10 cellular contexts compared by ENCODE assay signal in genomic region chr3:37997791-37998370, GRCh38. TPM values are rescaled to one million over a fixed set of nuclear protein-coding genes. Genes with fewer than 3 reads are reported as not detected.
DNase-seq lines count a peak whose midpoint lies in the region; ATAC-seq and TF ChIP-seq lines count a peak whose summit lies in the region.
"Had no signal": no experiment of that assay in that cellular context is flagged by ENCODE, and none has a peak within 500 bp of the region (broad histone marks: within the 10 kb centered on the region; RNA-seq: fewer than 3 reads in every experiment).

No MANE protein-coding gene starts in this region.

- peak overlapping the region; percentile 86 for H3K27ac ChIP-seq in CD4-positive, CD25-positive, alpha-beta regulatory T cell (ENCODE audit: insufficient read depth, low read length, poor library complexity, severe bottlenecking)
- H3K27ac ChIP-seq in VCaP, result peak overlapping the region; percentile 54; the same call in 1 of the 2 replicates
- H3K27ac ChIP-seq in fibroblast of lung (ENCODE audit: insufficient read depth, low read length), result no peak overlapping the region
- H3K27ac ChIP-seq in parathyroid adenoma, result peak overlapping the region; percentile 41

- H3K27me3 Mint-ChIP-seq in CD4-positive, CD25-positive, alpha-beta regulatory T cell, result no peaks in the 10 kb centered on the region

- peaks cover 17% of the 10 kb centered on the region for H3K36me3 ChIP-seq in CD4-positive, CD25-positive, alpha-beta regulatory T cell (ENCODE audit: control insufficient read depth, insufficient read depth, low read length)
- H3K36me3 ChIP-seq in fibroblast of lung (ENCODE audit: control insufficient read depth, insufficient read depth, low read length) (peaks cover 3% of the 10 kb centered on the region), parathyroid adenoma (ENCODE audit: control insufficient read depth, insufficient read depth, low read length) (no peaks in the 10 kb centered on the region)

- H3K36me3 Mint-ChIP-seq in CD4-positive, CD25-positive, alpha-beta regulatory T cell, result peaks cover 9% of the 10 kb centered on the region

- peak overlapping the region in 3 of 4 donors; percentile 74 to 85 (median 83) for H3K4me3 Mint-ChIP-seq in CD4-positive, CD25-positive, alpha-beta regulatory T cell

- no peaks in the 10 kb centered on the region for H3K9me3 ChIP-seq in CD4-positive, CD25-positive, alpha-beta regulatory T cell (ENCODE audit: control insufficient read depth in 2 of 2, low read length in 2 of 2)
- H3K9me3 ChIP-seq in fibroblast of lung (ENCODE audit: control insufficient read depth, insufficient read depth, low read depth, low read length) (no peaks in the 10 kb centered on the region), parathyroid adenoma (ENCODE audit: control insufficient read depth, low read length) (no peaks in the 10 kb centered on the region)

- H3K27ac Mint-ChIP-seq in CD4-positive, CD25-positive, alpha-beta regulatory T cell, result peak overlapping the region; percentile 88 to 97 (median 91)

- H3K4me1 Mint-ChIP-seq in CD4-positive, CD25-positive, alpha-beta regulatory T cell, result peaks cover 8 to 70% (median 47%) of the 10 kb centered on the region in 4 donors

- H3K9ac ChIP-seq in fibroblast of lung (ENCODE audit: insufficient read depth, low read length) (no peak overlapping the region), parathyroid adenoma (no peak overlapping the region)

- H3K4me1 ChIP-seq in CD4-positive, CD25-positive, alpha-beta regulatory T cell (ENCODE audit: control insufficient read depth, insufficient read depth, low read length, poor library complexity, severe bottlenecking), result peaks cover 56% of the 10 kb centered on the region
- H3K4me1 ChIP-seq in fibroblast of lung (ENCODE audit: control insufficient read depth, extremely low read depth, insufficient read depth, low read length) (peaks cover 9% of the 10 kb centered on the region), parathyroid adenoma (no peaks in the 10 kb centered on the region)

- no peak for TF ChIP-seq CTCF in VCaP (conservative IDR thresholded peaks at IDR 0.05)
- no peak for TF ChIP-seq CTCF in fibroblast of lung (conservative IDR thresholded peaks at IDR 0.05 in 1 of 2, IDR thresholded peaks at IDR 0.05 in 1 of 2; ENCODE audit: low read depth in 1 of 2, low read length in 2 of 2)
- TF ChIP-seq CTCF in parathyroid adenoma (IDR thresholded peaks at IDR 0.05), result no peak

- no peak for ATAC-seq in CD4-positive, CD25-positive, alpha-beta regulatory T cell (ENCODE audit: low read depth in 2 of 2)

- H3K27me3 ChIP-seq in CD4-positive, CD25-positive, alpha-beta regulatory T cell (ENCODE audit: control insufficient read depth, insufficient read depth, low read length), result no peaks in the 10 kb centered on the region
- H3K27me3 ChIP-seq in fibroblast of lung (ENCODE audit: control insufficient read depth, insufficient read depth, low read length) (no peaks in the 10 kb centered on the region), parathyroid adenoma (ENCODE audit: control insufficient read depth, insufficient read depth, low read length) (no peaks in the 10 kb centered on the region)

- peak overlapping the region; percentile 99 for H3K4me2 ChIP-seq in fibroblast of lung (ENCODE audit: extremely low read depth, insufficient read depth, low read length)
- no peak overlapping the region for H3K4me2 ChIP-seq in parathyroid adenoma (ENCODE audit: low read length)

- H3K4me3 ChIP-seq in CD4-positive, CD25-positive, alpha-beta regulatory T cell (ENCODE audit: low read depth, low read length), result no peak overlapping the region
- H3K4me3 ChIP-seq in fibroblast of lung (replicated peaks in 1 of 4; ENCODE audit: control extremely low read depth in 1 of 4, insufficient read depth in 1 of 4, low read depth in 3 of 4, low read length in 4 of 4), result no peak overlapping the region
- H3K4me3 ChIP-seq in parathyroid adenoma (ENCODE audit: low read depth, low read length), result no peak overlapping the region

- no peaks in the 10 kb centered on the region for H4K20me1 ChIP-seq in fibroblast of lung (ENCODE audit: control insufficient read depth, extremely low read depth, insufficient read depth, low read length)

- H3K9me3 Mint-ChIP-seq in CD4-positive, CD25-positive, alpha-beta regulatory T cell, result no peaks in the 10 kb centered on the region

- H3K79me2 ChIP-seq in fibroblast of lung (ENCODE audit: control insufficient read depth, insufficient read depth, low read length), result no peaks in the 10 kb centered on the region
- no peaks in the 10 kb centered on the region for H3K79me2 ChIP-seq in parathyroid adenoma

- DNase-seq in CD4-positive, CD25-positive, alpha-beta regulatory T cell, result no peak
- DNase-seq in fibroblast of lung (ENCODE audit: low read depth in 2 of 2) (no peak), superior temporal gyrus (ENCODE audit: extremely low spot score) (no peak), HuH-7 (ENCODE audit: low spot score) (no peak), ecto neural progenitor cell (ENCODE audit: low spot score) (no peak), amniotic stem cell (lab: John Stamatoyannopoulos, UW) (no peak)
- DNase-seq: NCI-H2081, T1000 had no signal

- H2AFZ ChIP-seq in fibroblast of lung (ENCODE audit: low read length), result no peak overlapping the region
- H2AFZ ChIP-seq in parathyroid adenoma, result no peak overlapping the region

RNA-seq across cellular contexts. Expression of gene VILL, which starts 7.3 kb away (rescaled TPM):
- total RNA-seq in CD4-positive, CD25-positive, alpha-beta regulatory T cell, result 24.0 TPM
- 10 to 100 TPM in 3 of 4 donors, 1 to 10 TPM in 1; 9.0 to 15.5 (median 12.4) TPM for polyA plus RNA-seq in CD4-positive, CD25-positive, alpha-beta regulatory T cell
- total RNA-seq in fibroblast of lung, result 6.7 and 9.4 TPM in 2 replicates
- polyA plus RNA-seq in fibroblast of lung, result 1.9 and 2.0 TPM in 2 replicates
- 1.9 and 2.1 TPM in 2 replicates for polyA plus RNA-seq in fibroblast of lung (2012)
- 3.0 and 36.9 TPM in 2 replicates for polyA minus RNA-seq in fibroblast of lung (ENCODE audit: low replicate concordance)

RNA-seq across cellular contexts. Expression of gene PLCD1, which starts 31.6 kb away (rescaled TPM):
- total RNA-seq in CD4-positive, CD25-positive, alpha-beta regulatory T cell, result 47.5 TPM
- 10 to 100 TPM; 26.2 to 32.5 (median 28.6) TPM for polyA plus RNA-seq in CD4-positive, CD25-positive, alpha-beta regulatory T cell
- total RNA-seq in fibroblast of lung, result 31.8 and 47.2 TPM in 2 replicates
- 8.2 and 10.5 TPM in 2 replicates for polyA plus RNA-seq in fibroblast of lung
- 14.8 and 23.5 TPM in 2 replicates for polyA plus RNA-seq in fibroblast of lung (2012)
- 56.2 and 91.4 TPM in 2 replicates for polyA minus RNA-seq in fibroblast of lung (ENCODE audit: low replicate concordance)

RNA-seq across cellular contexts. Expression of gene DLEC1, which starts 41.1 kb away (rescaled TPM):
- 4.9 TPM for total RNA-seq in CD4-positive, CD25-positive, alpha-beta regulatory T cell
- under 1 TPM; 0.09 to 0.65 (median 0.50) TPM for polyA plus RNA-seq in CD4-positive, CD25-positive, alpha-beta regulatory T cell
- total RNA-seq in fibroblast of lung, result under 0.01 TPM in 2 replicates
- 0.02 and 0.05 TPM in 2 replicates for polyA plus RNA-seq in fibroblast of lung
- 0.03 TPM in 1 of 2 replicates, not detected in the other for polyA plus RNA-seq in fibroblast of lung (2012)
- not detected in 2 replicates for polyA minus RNA-seq in fibroblast of lung (ENCODE audit: low replicate concordance)
